ENCODE assay signal across 30 cellular contexts in genomic region chr6:16006681-16007080, GRCh38.
"Had no signal": no experiment of that assay in that cellular context is flagged by ENCODE, and none has a peak within 500 bp of the region (broad histone marks: within the 10 kb centered on the region; RNA-seq: fewer than 3 reads in every experiment).

No MANE protein-coding gene starts in this region.

- H3K4me3 ChIP-seq: dorsolateral prefrontal cortex, esophagus muscularis mucosa, gastroesophageal sphincter, heart right ventricle, mucosa of descending colon, prostate gland, skin epidermis, spleen, thoracic aorta, tibial nerve, upper lobe of right lung, uterus had no signal

- H3K4me3 Mint-ChIP-seq: mesothelial cell of epicardium; naive B cell; natural killer cell treated with Interleukin-12 subunit alpha and Interleukin-12 subunit beta and Interleukin-15 and Interleukin-18, amount 100 ng/mL, for 72 hours; neural crest cell; stimulated activated naive B cell treated with anti-CD40 and anti-IgM and Interleukin-4, amounts not matched to agents 10 μg/mL and 1 μg/mL and 100 μg/mL, for 72 hours; stimulated activated naive CD8-positive, alpha-beta T cell treated with anti-CD3 and anti-CD28 coated beads, Interleukin-15, Interleukin-2, amounts not matched to agents 100 ng/mL and 50 ng/mL, for 24 hours had no signal

- FAIRE-seq: islet of Langerhans had no signal

- H3K9me3 ChIP-seq: esophagus muscularis mucosa, gastroesophageal sphincter, heart right ventricle, mucosa of descending colon, neutrophil, prostate gland, spleen, thoracic aorta, tibial nerve, upper lobe of right lung, uterus had no signal

- H3K4me1 ChIP-seq: esophagus muscularis mucosa, foreskin keratinocyte, gastroesophageal sphincter, prostate gland, spleen, upper lobe of right lung, uterus had no signal

- ATAC-seq: foreskin keratinocyte; gastroesophageal sphincter; heart right ventricle; left lobe of liver; mucosa of descending colon; natural killer cell treated with Interleukin-12 subunit alpha and Interleukin-12 subunit beta and Interleukin-15 and Interleukin-18, amount 100 ng/mL, for 72 hours; right cardiac atrium; stimulated activated naive B cell treated with anti-CD40 and anti-IgM and Interleukin-4, amounts not matched to agents 10 μg/mL and 1 μg/mL and 100 μg/mL, for 72 hours; upper lobe of right lung had no signal

- H3K27ac Mint-ChIP-seq: mesothelial cell of epicardium; natural killer cell treated with Interleukin-12 subunit alpha and Interleukin-12 subunit beta and Interleukin-15 and Interleukin-18, amount 100 ng/mL, for 72 hours; stimulated activated naive B cell treated with anti-CD40 and anti-IgM and Interleukin-4, amounts not matched to agents 10 μg/mL and 1 μg/mL and 100 μg/mL, for 72 hours; stimulated activated naive CD8-positive, alpha-beta T cell treated with anti-CD3 and anti-CD28 coated beads, Interleukin-15, Interleukin-2, amounts not matched to agents 100 ng/mL and 50 ng/mL, for 24 hours had no signal

- H3K9me3 Mint-ChIP-seq: natural killer cell treated with Interleukin-12 subunit alpha and Interleukin-12 subunit beta and Interleukin-15 and Interleukin-18, amount 100 ng/mL, for 72 hours; neural crest cell; stimulated activated naive B cell treated with anti-CD40 and anti-IgM and Interleukin-4, amounts not matched to agents 10 μg/mL and 1 μg/mL and 100 μg/mL, for 72 hours had no signal

- H3K36me3 Mint-ChIP-seq: mesothelial cell of epicardium; naive B cell; natural killer cell treated with Interleukin-12 subunit alpha and Interleukin-12 subunit beta and Interleukin-15 and Interleukin-18, amount 100 ng/mL, for 72 hours; stimulated activated naive B cell treated with anti-CD40 and anti-IgM and Interleukin-4, amounts not matched to agents 10 μg/mL and 1 μg/mL and 100 μg/mL, for 72 hours had no signal

- H3K36me3 ChIP-seq: esophagus muscularis mucosa, gastroesophageal sphincter, heart right ventricle, neutrophil, prostate gland, spleen, thoracic aorta, tibial nerve, upper lobe of right lung, uterus had no signal

- DNase-seq: cerebellar nuclear complex; dorsolateral prefrontal cortex; effector CD4-positive, alpha-beta T cell; foreskin keratinocyte; glutamatergic neuron; heart right ventricle; hippocampal formation; mesenchymal stem cell; mucosa of descending colon; naive B cell; right cardiac atrium; spleen; stimulated activated CD4-positive, alpha-beta T cell treated with anti-CD3 and anti-CD28 coated beads, Interleukin-4, amount 100 ng/mL, for 4 hours; stimulated activated naive B cell treated with anti-CD40 and anti-IgM and Interleukin-4, amounts not matched to agents 10 μg/mL and 1 μg/mL and 100 μg/mL, for 72 hours; upper lobe of right lung; uterus had no signal

- H3K27ac ChIP-seq: dorsolateral prefrontal cortex, epithelial cell of prostate, esophagus muscularis mucosa, foreskin keratinocyte, gastroesophageal sphincter, heart right ventricle, neutrophil, prostate gland, skin epidermis, spleen, thoracic aorta, tibial nerve, upper lobe of right lung, uterus had no signal

- H3K27me3 ChIP-seq: dorsolateral prefrontal cortex, esophagus muscularis mucosa, gastroesophageal sphincter, heart right ventricle, spleen, tibial nerve, upper lobe of right lung, uterus had no signal
